ENCODE assay signal across 8 cellular contexts in genomic region chr6:144215932-144216667, GRCh38.
DNase-seq lines count a peak whose midpoint lies in the region; ATAC-seq and TF ChIP-seq lines count a peak whose summit lies in the region.

No MANE protein-coding gene starts in this region.

- H2AFZ ChIP-seq in IMR-90 (replicated peaks; ENCODE audit: low read length, poor library complexity) = peak overlapping the region; percentile 97
- H2AFZ ChIP-seq in OCI-LY3 (ENCODE audit: low read depth, low read length) = peak overlapping the region; percentile 90

- H3K23ac ChIP-seq in IMR-90 (ENCODE audit: low read depth, low read length) = peak overlapping the region; percentile 95

- in situ Hi-C loops in IMR-90 (cut with MboI; ENCODE audit: low sequenced_read_pairs) = no loop called here

- H2BK15ac ChIP-seq in IMR-90 (ENCODE audit: low read depth, low read length) = peak overlapping the region; percentile 8; the same call in 1 of the 3 replicates

- TF ChIP-seq POLR2A in IMR-90 (IDR thresholded peaks at IDR 0.05; ENCODE audit: low read depth, low read length) = 0 out of 2 replicates have a peak, but pooled peaks have one; percentile 33

- ATAC-seq in GM21529 (IDR thresholded peaks at IDR 0.05; ENCODE audit: unreplicated experiment) (peak; percentile 87), IMR-90 (ENCODE audit: low read depth) (peak; percentile 89)

- 0% methylated on average over 5 of the region's 61 CpGs; no CpG with 5 or more reads in 1 of the 2 experiments for WGBS in IMR-90 (ENCODE audit: extremely low coverage in 2 of 2, insufficient read length in 1 of 2), 2 experiments

- POLR2A ChIA-PET in IMR-90 (lab: Charles Lee; ENCODE audit: unreplicated experiment) = no interaction called here

- H3K14ac ChIP-seq in IMR-90 (replicated peaks; ENCODE audit: low read depth, low read length) = peak overlapping the region; percentile 82

- peak overlapping the region; percentile 9 for H3K18ac ChIP-seq in IMR-90 (ENCODE audit: low read depth, low read length)

- peak overlapping the region; percentile 73; the same call in 1 of the 2 replicates for H3K56ac ChIP-seq in IMR-90 (ENCODE audit: extremely low read depth, insufficient read depth, low read length)

- peaks cover 5% of the 10 kb centered on the region for H3K9me1 ChIP-seq in IMR-90 (ENCODE audit: insufficient read depth, low read length)

- H2BK120ac ChIP-seq in IMR-90 (ENCODE audit: low read depth, low read length) = peak overlapping the region; percentile 66

- peak overlapping the region; percentile 72 for H3K27ac ChIP-seq in IMR-90 (ENCODE audit: insufficient read depth, low read length)
- peak overlapping the region; percentile 88 for H3K27ac ChIP-seq in OCI-LY3 (ENCODE audit: low read length)

- H2AK9ac ChIP-seq in IMR-90 (replicated peaks; ENCODE audit: low read depth, low read length, poor library complexity) = peak overlapping the region; percentile 84

- no peak overlapping the region; the same call in 1 of the 2 replicates for H2AK5ac ChIP-seq in IMR-90 (ENCODE audit: low read depth, low read length)

- H3K27me3 ChIP-seq in IMR-90 (ENCODE audit: control insufficient read depth, insufficient read depth, low read length) (no peaks in the 10 kb centered on the region), OCI-LY3 (ENCODE audit: low read depth, low read length) (no peaks in the 10 kb centered on the region), mononuclear cell (ENCODE audit: insufficient read depth, low read length) (no peaks in the 10 kb centered on the region)

- DNase-seq in DMS153 treated with DMSO at 0.1 percent for 48 hours (lab: John Stamatoyannopoulos, UW; ENCODE audit: unreplicated experiment) = peak; percentile 98
- peak; percentile 98 for DNase-seq in IMR-90
- DNase-seq in activated T-cell treated with anti-CD3 and anti-CD28 coated beads for 4 hours = peak; percentile 88
- peak; percentile 94 for DNase-seq in epithelial cell of esophagus (ENCODE audit: low read depth)
- DNase-seq in stimulated activated CD8-positive, alpha-beta memory T cell treated with anti-CD3 and anti-CD28 coated beads, Interleukin-2, amount 100 ng/mL, for 48 hours (ENCODE audit: low read depth in 2 of 2) = peak; percentile 83

- H3K36me3 ChIP-seq in IMR-90 (ENCODE audit: control insufficient read depth, insufficient read depth, low read length) (no peaks in the 10 kb centered on the region), OCI-LY3 (replicated peaks; ENCODE audit: low read depth, low read length) (no peaks in the 10 kb centered on the region)

- TF ChIP-seq CTCF in IMR-90 (conservative IDR thresholded peaks at IDR 0.05; ENCODE audit: low read depth, low read length) = peak; percentile 83
- TF ChIP-seq CTCF in OCI-LY3 (IDR thresholded peaks at IDR 0.05; ENCODE audit: low read depth, low read length) = peak; percentile 34
- peak; percentile 42 for TF ChIP-seq CTCF in epithelial cell of esophagus (IDR thresholded peaks at IDR 0.05; ENCODE audit: insufficient read depth, low read depth, low read length, missing control alignments)

- peak overlapping the region; percentile 84 for H2BK5ac ChIP-seq in IMR-90 (ENCODE audit: low read depth, low read length, poor library complexity, severe bottlenecking)

- no TSS peak for BruUV-seq in IMR-90 (replicated peaks; lab: Mats Ljungman, UMichigan)

- TF ChIP-seq RAD21 in IMR-90 (IDR thresholded peaks at IDR 0.05; ENCODE audit: low read length) = peak; percentile 81

- peak overlapping the region; percentile 81 to 92; a peak in 3 of 4 replicates for H4K8ac ChIP-seq in IMR-90 (ENCODE audit: low read depth in 2 of 2, low read length in 2 of 2)

- intact Hi-C loops in IMR-90 (cut with micrococcal nuclease) = loop anchor here (1.0 to 5.0 kb wide), 6 partner anchors 48 to 1744 kb away; partner anchors contain the start of genes STX11 and UTRN

- no peaks in the 10 kb centered on the region for H3K79me2 ChIP-seq in OCI-LY3 (ENCODE audit: low read length)

- H3K79me1 ChIP-seq in IMR-90 (ENCODE audit: low read depth in 1 of 2, low read length in 2 of 2) = no peaks in the 10 kb centered on the region

- H3K9ac ChIP-seq in IMR-90 (ENCODE audit: low read depth, low read length) = peak overlapping the region; percentile 66
- peak overlapping the region; percentile 90 for H3K9ac ChIP-seq in OCI-LY3 (ENCODE audit: low read length)

- CTCF ChIA-PET in IMR-90 (lab: Yijun Ruan, JAX) = interaction anchor here (0.6 to 0.8 kb wide), 5 partner anchors 26 to 193 kb away, joined by 3 to 4 read pairs (median 3); no protein-coding TSS in a partner anchor

- H3K4ac ChIP-seq in IMR-90 (ENCODE audit: low read depth, low read length) = peak overlapping the region; percentile 66

- peak overlapping the region; percentile 82 for H3K4me2 ChIP-seq in IMR-90 (ENCODE audit: low read depth, low read length)
- H3K4me2 ChIP-seq in OCI-LY3 (ENCODE audit: low read length) = peak overlapping the region; percentile 88

- peak overlapping the region; percentile 76 for H4K5ac ChIP-seq in IMR-90 (ENCODE audit: low read depth, low read length)

- 0 out of 2 replicates have a peak overlapping the region, but pooled peaks have one; percentile 18 for H2BK20ac ChIP-seq in IMR-90 (ENCODE audit: low read depth, low read length)

- peak overlapping the region; percentile 42 for H4K91ac ChIP-seq in IMR-90 (ENCODE audit: insufficient read depth, low read depth, low read length)

- H3K9me3 ChIP-seq in IMR-90 (ENCODE audit: control insufficient read depth, insufficient read depth, low read length) (no peaks in the 10 kb centered on the region; the same call in 1 of the 2 replicates), OCI-LY3 (ENCODE audit: insufficient read depth, low read length) (no peaks in the 10 kb centered on the region), mononuclear cell (ENCODE audit: low read depth, low read length) (no peaks in the 10 kb centered on the region)

- H3K4me3 ChIP-seq in IMR-90 (ENCODE audit: insufficient read depth, low read depth, low read length) = peak overlapping the region; percentile 58
- H3K4me3 ChIP-seq in OCI-LY3 (ENCODE audit: low read length) = peak overlapping the region; percentile 95
- peak overlapping the region; percentile 46 for H3K4me3 ChIP-seq in epithelial cell of esophagus (ENCODE audit: low read length)
- H3K4me3 ChIP-seq in mononuclear cell (ENCODE audit: low read length) = peak overlapping the region; percentile 70

- H4K20me1 ChIP-seq in IMR-90 (ENCODE audit: insufficient read depth, low read length) (no peaks in the 10 kb centered on the region), OCI-LY3 (ENCODE audit: insufficient read depth, low read length) (no peaks in the 10 kb centered on the region)

- H3K4me1 ChIP-seq in IMR-90 (ENCODE audit: control insufficient read depth, insufficient read depth, low read length) = peaks cover 8% of the 10 kb centered on the region
- peaks cover 7% of the 10 kb centered on the region for H3K4me1 ChIP-seq in OCI-LY3 (ENCODE audit: low read length)
- peaks cover 32% of the 10 kb centered on the region for H3K4me1 ChIP-seq in mononuclear cell (ENCODE audit: insufficient read depth, low read length)

- dilution Hi-C loops in IMR-90 (cut with HindIII; ENCODE audit: low sequenced_read_pairs, unreplicated experiment) = no loop called here

TF ChIP-seq in IMR-90, 13 proteins besides CTCF, POLR2A, EP300 and RAD21:
- TF ChIP-seq BHLHE40 (IDR thresholded peaks at IDR 0.05; ENCODE audit: low read depth, low read length) (peak; percentile 90), RCOR1 (IDR thresholded peaks at IDR 0.05; ENCODE audit: insufficient replicate concordance, low read length) (no peak), MXI1 (IDR thresholded peaks at IDR 0.05; ENCODE audit: borderline replicate concordance, low read depth, low read length) (peak; percentile 60; the same call in 1 of the 2 replicates), NFE2L2 (IDR thresholded peaks at IDR 0.05; ENCODE audit: low read depth, low read length) (0 out of 2 replicates have a peak, but pooled peaks have one; percentile 2), USF2 (IDR thresholded peaks at IDR 0.05; ENCODE audit: low read depth, low read length) (no peak), RFX5 (IDR thresholded peaks at IDR 0.05; ENCODE audit: low read depth, low read length) (no peak), CHD1 (IDR thresholded peaks at IDR 0.05; ENCODE audit: low read depth, low read length) (peak; percentile 91; the same call in 1 of the 2 replicates), MAFK (IDR thresholded peaks at IDR 0.05; ENCODE audit: low read depth, low read length) (no peak), MAZ (IDR thresholded peaks at IDR 0.05; ENCODE audit: borderline replicate concordance, low read depth, low read length) (peak; percentile 99), SMC3 (IDR thresholded peaks at IDR 0.05; ENCODE audit: low read depth, low read length) (peak; percentile 49), ELK1 (IDR thresholded peaks at IDR 0.05; ENCODE audit: borderline replicate concordance, low read depth, low read length) (no peak), CEBPB (IDR thresholded peaks at IDR 0.05; ENCODE audit: low read depth, low read length) (no peak), FOS (IDR thresholded peaks at IDR 0.05; ENCODE audit: low read depth, low read length) (peak; percentile 98)

Comparison
In these comparisons a context has a peak if more than half of its experiments do, and no peak if none do; other contexts are left out.
1. Peak in every context shown above with its lines: DNase-seq, ATAC-seq, H3K4me3 ChIP-seq and H3K27ac ChIP-seq.